In the genomic region with DNA sequence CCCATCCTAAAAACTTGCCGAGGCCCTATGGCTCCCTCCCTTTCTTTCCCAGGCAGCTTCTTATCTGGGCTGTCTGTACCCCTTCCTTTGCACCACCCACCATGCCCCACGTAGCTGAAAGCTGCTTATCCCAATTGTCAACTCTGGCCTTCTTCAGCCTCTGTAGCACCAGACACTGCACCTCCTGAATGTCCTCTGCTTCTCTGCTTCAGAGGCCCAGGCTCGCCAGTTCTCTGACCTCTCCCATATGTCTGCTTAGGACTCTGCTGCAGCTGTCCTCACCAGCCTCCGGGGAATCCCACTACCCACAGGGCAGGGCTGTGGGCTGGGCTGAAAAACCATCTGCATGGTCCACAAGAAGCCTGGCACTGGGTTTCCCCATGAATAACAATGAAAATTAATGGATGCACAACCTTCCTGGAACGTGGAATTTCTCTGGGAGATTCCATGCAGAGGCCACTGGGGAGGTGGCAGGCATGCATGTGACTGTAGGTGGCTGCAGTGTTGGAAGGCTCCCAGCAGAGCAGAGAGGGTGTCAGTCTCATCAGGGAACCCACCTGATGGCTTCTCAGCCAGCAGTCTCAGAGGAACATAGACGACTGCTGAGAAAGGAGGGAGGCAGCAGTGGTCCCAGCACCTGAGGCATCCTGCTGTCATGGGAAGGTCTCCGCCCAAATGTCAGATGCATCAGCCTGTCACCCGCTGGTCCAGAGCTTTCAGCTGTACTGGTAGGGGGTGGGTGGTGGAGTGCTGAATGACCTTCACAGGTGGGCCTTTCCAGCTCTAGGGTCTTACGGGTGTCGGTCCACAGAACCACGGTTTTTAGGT, we compare ENCODE assay signal across 18 cellular contexts. TPM values are rescaled to one million over a fixed set of nuclear protein-coding genes. Genes with fewer than 3 reads are reported as not detected.
DNase-seq lines count a peak whose midpoint lies in the region; ATAC-seq, FAIRE-seq and TF ChIP-seq lines count a peak whose summit lies in the region.
"Had no signal": no experiment of that assay in that cellular context is flagged by ENCODE, and none has a peak within 500 bp of the region (broad histone marks: within the 10 kb centered on the region; RNA-seq: fewer than 3 reads in every experiment).

No MANE protein-coding gene starts in this region.

- H3K27me3 Mint-ChIP-seq in stimulated activated naive CD8-positive, alpha-beta T cell treated with anti-CD3 and anti-CD28 coated beads, Interleukin-15, Interleukin-2, amounts not matched to agents 100 ng/mL and 50 ng/mL, for 24 hours: no peaks in the 10 kb centered on the region

- no peak for TF ChIP-seq CTCF in HepG2 (CRISPR knock-in tag; IDR thresholded peaks at IDR 0.05)

- H3K36me3 ChIP-seq in HepG2 (replicated peaks in 1 of 2; ENCODE audit: control insufficient read depth in 1 of 2, insufficient read depth in 2 of 2, low read length in 2 of 2): peaks cover 22 to 42% of the 10 kb centered on the region in 2 experiments

- no peaks in the 10 kb centered on the region for H3K9me3 ChIP-seq in HepG2 (ENCODE audit: low read length)
- H3K9me3 ChIP-seq: pancreas had no signal

- H3K79me2 ChIP-seq in HepG2 (ENCODE audit: insufficient read depth, low read length): no peaks in the 10 kb centered on the region

- no peak for DNase-seq in stimulated activated naive CD8-positive, alpha-beta T cell treated with anti-CD3 and anti-CD28 coated beads, Interleukin-15, Interleukin-2, amounts not matched to agents 100 U/mL and 50 U/mL, for 24 hours
- no peak for DNase-seq in activated naive CD4-positive, alpha-beta T cell treated with anti-CD3 and anti-CD28 coated beads, Interleukin-2, amount 50 U/mL, for 72 hours (ENCODE audit: low spot score in 2 of 2)
- DNase-seq in HepG2 (ENCODE audit: low spot score): no peak
- DNase-seq in RPMI8226: no peak
- no peak for DNase-seq in NCI-H1092 (lab: John Stamatoyannopoulos, UW)
- DNase-seq in glomerular visceral epithelial cell (ENCODE audit: extremely low spot score): no peak
- DNase-seq in amniotic stem cell (lab: John Stamatoyannopoulos, UW): no peak
- DNase-seq: AML-193, foreskin melanocyte, HFFc6, KG1, NCI-H1436 treated with DMSO at 0.1 percent for 48 hours, pancreas, PC-9, substantia nigra had no signal

- H3K4me1 ChIP-seq in HepG2 (ENCODE audit: insufficient read depth, low read length): peaks cover 10% of the 10 kb centered on the region
- H3K4me1 ChIP-seq: pancreas had no signal

- no peak overlapping the region for H3K9ac ChIP-seq in HepG2 (ENCODE audit: insufficient read depth, low read depth, low read length)

- H4K20me1 ChIP-seq in HepG2 (ENCODE audit: insufficient read depth, low read length): 0 out of 2 replicates have a peak, but pooled peaks cover 2% of the 10 kb centered on the region

- 0 out of 4 replicates have a peak, but pooled peaks of 1 of the 2 experiments have one; percentile 13 for TF ChIP-seq POLR2A in HepG2 (IDR thresholded peaks at IDR 0.05; ENCODE audit: insufficient read depth in 1 of 2, low read depth in 2 of 2, low read length in 2 of 2)

- H3K4me3 Mint-ChIP-seq in stimulated activated naive CD8-positive, alpha-beta T cell treated with anti-CD3 and anti-CD28 coated beads, Interleukin-15, Interleukin-2, amounts not matched to agents 100 ng/mL and 50 ng/mL, for 24 hours: no peak overlapping the region
- H3K4me3 Mint-ChIP-seq: HFFc6, memory B cell had no signal

- no peak for ATAC-seq in stimulated activated naive CD8-positive, alpha-beta T cell treated with anti-CD3 and anti-CD28 coated beads, Interleukin-15, Interleukin-2, amounts not matched to agents 100 U/mL and 50 U/mL, for 24 hours
- no peak for ATAC-seq in activated naive CD4-positive, alpha-beta T cell treated with anti-CD3 and anti-CD28 coated beads, Interleukin-2, amount 50 U/mL, for 72 hours
- peak; percentile 5; the same call in 1 of the 3 replicates for ATAC-seq in HepG2

- BruUV-seq in HepG2 (replicated peaks; lab: Mats Ljungman, UMichigan): no TSS peak

- peaks cover 55% of the 10 kb centered on the region for H3K4me1 Mint-ChIP-seq in stimulated activated naive CD8-positive, alpha-beta T cell treated with anti-CD3 and anti-CD28 coated beads, Interleukin-15, Interleukin-2, amounts not matched to agents 100 ng/mL and 50 ng/mL, for 24 hours (ENCODE audit: low read depth)

- intact Hi-C loops in HepG2 (cut with micrococcal nuclease; ENCODE audit: unreplicated experiment): no loop called here

- in situ Hi-C loops in HepG2 (cut with HindIII; ENCODE audit: extremely low pct_ligation_motif_present, low pct_unique_long_range_greater_than_20kb): loop anchor here (25.0 kb wide), 1 partner anchor 259 kb away; no protein-coding TSS in a partner anchor

- H2AFZ ChIP-seq in HepG2 (ENCODE audit: low read length): no peak overlapping the region
- H2AFZ ChIP-seq: PC-9 had no signal

- CTCF ChIA-PET in HepG2 (lab: Yijun Ruan, JAX; ENCODE audit: low intra/inter-chr PET ratio, low total read pairs): no interaction called here

- H3K27ac Mint-ChIP-seq in stimulated activated naive CD8-positive, alpha-beta T cell treated with anti-CD3 and anti-CD28 coated beads, Interleukin-15, Interleukin-2, amounts not matched to agents 100 ng/mL and 50 ng/mL, for 24 hours: peak overlapping the region; percentile 63
- peak overlapping the region; percentile 61 to 86 for H3K27ac Mint-ChIP-seq in activated naive CD4-positive, alpha-beta T cell treated with anti-CD3 and anti-CD28 coated beads, Interleukin-2, amount 50 U/mL, for 72 hours
- H3K27ac Mint-ChIP-seq: activated T-helper 2 cell treated with anti-CD3 and anti-CD28 coated beads, Interferon-gamma antibody, Interleukin-2, Interleukin-4, amounts not matched to agents 10 μg/mL and 5 μg/mL and 100 μg/mL, durations not matched to agents 14 hours and 24 hours and 36 hours; HFFc6; memory B cell had no signal

- POLR2A ChIA-PET in HepG2 (lab: Yijun Ruan, JAX): interaction anchor here (0.6 kb wide), 1 partner anchor 27 kb away, joined by 3 read pairs; no protein-coding TSS in a partner anchor

- peaks cover 27% of the 10 kb centered on the region for H3K36me3 Mint-ChIP-seq in stimulated activated naive CD8-positive, alpha-beta T cell treated with anti-CD3 and anti-CD28 coated beads, Interleukin-15, Interleukin-2, amounts not matched to agents 100 ng/mL and 50 ng/mL, for 24 hours (ENCODE audit: low read depth)
- no peaks in the 10 kb centered on the region for H3K36me3 Mint-ChIP-seq in activated naive CD4-positive, alpha-beta T cell treated with anti-CD3 and anti-CD28 coated beads, Interleukin-2, amount 50 U/mL, for 72 hours

- 95% methylated on average over 10 of the region's 11 CpGs for WGBS in HepG2 (ENCODE audit: low lambda C conversion rate)

- no peak overlapping the region for H3K4me3 ChIP-seq in HepG2 (replicated peaks in 1 of 3; ENCODE audit: insufficient read depth in 1 of 3, low read depth in 2 of 3, low read length in 3 of 3)
- H3K4me3 ChIP-seq: pancreas, PC-9 had no signal

- no peak for FAIRE-seq in HepG2 (lab: Jason Lieb, UNC)
- FAIRE-seq: pancreas had no signal

- TF ChIP-seq RAD21 in HepG2 (CRISPR knock-in tag; IDR thresholded peaks at IDR 0.05): no peak

- no peak overlapping the region for H3K27ac ChIP-seq in HepG2 (ENCODE audit: extremely low read length, insufficient read depth, low read length)
- H3K27ac ChIP-seq: pancreas, PC-9 had no signal

- H3K27me3 ChIP-seq in HepG2 (ENCODE audit: control insufficient read depth in 1 of 2, insufficient read depth in 2 of 2, low read length in 2 of 2): no peaks in the 10 kb centered on the region
- H3K27me3 ChIP-seq: pancreas had no signal

- TF ChIP-seq EP300 in HepG2 (IDR thresholded peaks at IDR 0.05; ENCODE audit: low read depth in 2 of 2, low read length in 2 of 2) (no peak), HepG2 (CRISPR knock-in tag; IDR thresholded peaks at IDR 0.05; ENCODE audit: borderline replicate concordance) (no peak)

- H3K9me3 Mint-ChIP-seq in stimulated activated naive CD8-positive, alpha-beta T cell treated with anti-CD3 and anti-CD28 coated beads, Interleukin-15, Interleukin-2, amounts not matched to agents 100 ng/mL and 50 ng/mL, for 24 hours: no peaks in the 10 kb centered on the region
- H3K9me3 Mint-ChIP-seq in activated naive CD4-positive, alpha-beta T cell treated with anti-CD3 and anti-CD28 coated beads, Interleukin-2, amount 50 U/mL, for 72 hours: no peaks in the 10 kb centered on the region
- H3K9me3 Mint-ChIP-seq: activated T-helper 2 cell treated with anti-CD3 and anti-CD28 coated beads, Interferon-gamma antibody, Interleukin-2, Interleukin-4, amounts not matched to agents 10 μg/mL and 5 μg/mL and 100 μg/mL, durations not matched to agents 14 hours and 24 hours and 36 hours; HFFc6; memory B cell had no signal

- no peak overlapping the region for H3K4me2 ChIP-seq in HepG2 (ENCODE audit: low read depth, low read length)
- H3K4me2 ChIP-seq: PC-9 had no signal

TF ChIP-seq in HepG2, 621 proteins besides CTCF, POLR2A, EP300 and RAD21 (continues in another document):
- peak; percentile 90 for TF ChIP-seq RBM22 (optimal IDR thresholded peaks at IDR 0.05; ENCODE audit: low read length)
- no peak for TF ChIP-seq ZNF230 (CRISPR knock-in tag; IDR thresholded peaks at IDR 0.05)
- TF ChIP-seq ONECUT2 (CRISPR knock-in tag; IDR thresholded peaks at IDR 0.05): no peak

RNA-seq across cellular contexts. Expression of a gene that starts 16.8 kb away (rescaled TPM):
- under 1 TPM in 1 of 2 donors, not detected in 1; 0.14 TPM for total RNA-seq in activated naive CD4-positive, alpha-beta T cell treated with anti-CD3 and anti-CD28 coated beads, Interleukin-2, amount 50 U/mL, for 72 hours
- not detected in 2 replicates for total RNA-seq in HepG2 (2016; rRNA removed; fragmentation: Illumina TruSeq; extraction: Trizol)
- total RNA-seq in HepG2 (2016; cell fraction: cytosol; rRNA removed; fragmentation: Illumina TruSeq; extraction: Trizol; ENCODE audit: low read depth): 0.09 TPM in 1 of 2 replicates, not detected in the other
- not detected in 2 replicates for total RNA-seq in HepG2 (2016; cell fraction: insoluble cytoplasmic fraction; rRNA removed; fragmentation: Illumina TruSeq; extraction: Trizol)
- not detected in 2 replicates for total RNA-seq in HepG2 (2016; cell fraction: membrane; rRNA removed; fragmentation: Illumina TruSeq; extraction: Trizol)
- total RNA-seq in HepG2 (2016; cell fraction: nucleus; rRNA removed; fragmentation: Illumina TruSeq; extraction: Trizol): 0.09 TPM in 1 of 2 replicates, not detected in the other
- polyA plus RNA-seq in HepG2 (2011; rRNA removed): not detected in 2 replicates
- polyA plus RNA-seq in HepG2 (2011; cell fraction: cytosol; rRNA removed): not detected in 2 replicates
- 0.03 TPM in 1 of 2 replicates, not detected in the other for polyA plus RNA-seq in HepG2 (2011; cell fraction: nucleus; rRNA removed)
- polyA plus RNA-seq in HepG2 (2012): not detected in 2 replicates
- polyA plus RNA-seq in HepG2 (2016; cell fraction: cytosol; fragmentation: Illumina TruSeq; extraction: Trizol; ENCODE audit: low read depth): not detected in 2 replicates
- polyA plus RNA-seq in HepG2 (2016; cell fraction: insoluble cytoplasmic fraction; fragmentation: Illumina TruSeq; extraction: Trizol; ENCODE audit: low read depth): not detected in 2 replicates
- polyA plus RNA-seq in HepG2 (2016; cell fraction: membrane; fragmentation: Illumina TruSeq; extraction: Trizol; ENCODE audit: low read depth): not detected in 2 replicates
- not detected in 2 replicates for polyA plus RNA-seq in HepG2 (2016; cell fraction: nucleus; fragmentation: Illumina TruSeq; extraction: Trizol; ENCODE audit: insufficient read depth, low read depth)
- 0.04 and 0.12 TPM in 2 replicates for polyA minus RNA-seq in HepG2 (2011; rRNA and poly(A)+ RNA removed; ENCODE audit: low replicate concordance)
- polyA minus RNA-seq in HepG2 (2011; cell fraction: cytosol; rRNA and poly(A)+ RNA removed): not detected in 2 replicates
- not detected in 2 replicates for polyA minus RNA-seq in HepG2 (2011; cell fraction: nucleus; rRNA and poly(A)+ RNA removed)
- total RNA-seq: HFFc6, pancreas had no signal
